Comparison of ENCODE assay signal across 28 cellular contexts in the genomic region with DNA sequence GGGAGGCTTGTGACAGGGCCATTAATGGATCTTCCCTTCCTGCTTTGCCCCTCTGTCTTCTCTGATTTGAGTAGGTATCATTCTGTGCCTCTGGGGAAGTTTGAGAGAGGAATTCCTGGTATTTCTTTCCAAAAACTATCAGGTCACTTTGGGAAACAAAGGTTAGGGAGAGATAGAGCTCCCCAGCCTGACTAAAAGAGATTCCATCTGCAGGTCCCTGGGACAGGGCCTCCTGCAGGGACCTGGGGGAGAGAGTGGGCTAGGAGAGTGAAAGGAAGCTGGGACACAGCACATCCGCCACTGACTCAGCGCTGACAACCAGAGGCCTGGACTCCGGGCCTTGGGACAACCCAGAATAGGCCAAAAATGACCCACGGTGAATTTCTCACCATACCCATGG.
"Had no signal": no experiment of that assay in that cellular context is flagged by ENCODE, and none has a peak within 500 bp of the region (broad histone marks: within the 10 kb centered on the region; RNA-seq: fewer than 3 reads in every experiment).

No MANE protein-coding gene starts in this region.

- H3K36me3 ChIP-seq: breast epithelium, lower lobe of right lung, neural progenitor cell, sigmoid colon, thoracic aorta, upper lobe of left lung had no signal

- H3K9me3 ChIP-seq: breast epithelium, lower lobe of right lung, sigmoid colon, thoracic aorta, upper lobe of left lung had no signal

- H3K36me3 Mint-ChIP-seq: activated naive CD8-positive, alpha-beta T cell treated with anti-CD3 and anti-CD28 coated beads for 36 hours; naive thymus-derived CD4-positive, alpha-beta T cell; neural progenitor cell had no signal

- H3K9ac ChIP-seq: neural progenitor cell had no signal

- DNase-seq: activated B cell treated with CpG ODN at 0.5 μM for 24 hours; activated CD4-positive, alpha-beta T cell treated with anti-CD3 and anti-CD28 coated beads for 4 hours; activated CD4-positive, alpha-beta T cell treated with anti-CD3 and anti-CD28 coated beads, Interleukin-2, amount 50 U/mL, for 48 hours; activated CD8-positive, alpha-beta memory T cell treated with anti-CD3 and anti-CD28 coated beads, Interleukin-2, amount 50 U/mL, for 48 hours; activated naive CD4-positive, alpha-beta T cell treated with Interleukin-2 at 50 U/mL for 16 hours; activated naive CD8-positive, alpha-beta T cell treated with anti-CD3 and anti-CD28 coated beads for 36 hours; activated T-cell treated with anti-CD3 and anti-CD28 coated beads, Interleukin-2, amount 50 U/mL, for 48 hours; amniotic stem cell; effector memory CD8-positive, alpha-beta T cell; foreskin melanocyte; hippocampal formation; lower lobe of right lung; naive thymus-derived CD4-positive, alpha-beta T cell; retina; sigmoid colon; stimulated activated CD4-positive, alpha-beta T cell treated with anti-CD3 and anti-CD28 coated beads, Interleukin-15, amount 100 ng/mL, for 24 hours; stimulated activated CD4-positive, alpha-beta T cell treated with anti-CD3 and anti-CD28 coated beads, Interleukin-2, amount 100 ng/mL, for 48 hours; stimulated activated naive CD4-positive, alpha-beta T cell treated with Interleukin-2 at 50 U/mL for 16 hours; T1000; upper lobe of left lung had no signal

- H3K27ac Mint-ChIP-seq: activated B cell treated with CpG ODN at 0.5 μM for 24 hours; activated naive CD8-positive, alpha-beta T cell treated with anti-CD3 and anti-CD28 coated beads for 36 hours; effector memory CD8-positive, alpha-beta T cell; naive thymus-derived CD4-positive, alpha-beta T cell; neural progenitor cell; progenitor cell of endocrine pancreas; T-helper 1 cell treated with Interleukin-12 subunit alpha and Interleukin-12 subunit beta and Interleukin-4 antibody, amounts not matched to agents 30 μg/mL and 1 μg/mL, for 36 hours had no signal

- ATAC-seq: effector memory CD8-positive, alpha-beta T cell; esophagus mucosa; lower lobe of right lung; naive thymus-derived CD4-positive, alpha-beta T cell had no signal

- H2AFZ ChIP-seq: neural progenitor cell had no signal

- H3K4me3 Mint-ChIP-seq: activated B cell treated with CpG ODN at 0.5 μM for 24 hours; activated naive CD8-positive, alpha-beta T cell treated with anti-CD3 and anti-CD28 coated beads for 36 hours; central memory CD8-positive, alpha-beta T cell; effector memory CD8-positive, alpha-beta T cell; naive thymus-derived CD4-positive, alpha-beta T cell; neural progenitor cell; T-helper 1 cell treated with Interleukin-12 subunit alpha and Interleukin-12 subunit beta and Interleukin-4 antibody, amounts not matched to agents 30 μg/mL and 1 μg/mL, for 36 hours had no signal

- H3K4me3 ChIP-seq: breast epithelium, lower lobe of right lung, neural progenitor cell, sigmoid colon, smooth muscle cell, thoracic aorta, upper lobe of left lung had no signal

- H3K4me1 ChIP-seq: breast epithelium had no signal

- H3K4me2 ChIP-seq: neural progenitor cell, smooth muscle cell had no signal

- H3K9me3 Mint-ChIP-seq: activated B cell treated with CpG ODN at 0.5 μM for 24 hours; activated naive CD8-positive, alpha-beta T cell treated with anti-CD3 and anti-CD28 coated beads for 36 hours; central memory CD8-positive, alpha-beta T cell; effector memory CD8-positive, alpha-beta T cell; neural progenitor cell; T-helper 1 cell treated with Interleukin-12 subunit alpha and Interleukin-12 subunit beta and Interleukin-4 antibody, amounts not matched to agents 30 μg/mL and 1 μg/mL, for 36 hours had no signal

- H3K27ac ChIP-seq: breast epithelium, lower lobe of right lung, neural progenitor cell, sigmoid colon, thoracic aorta, upper lobe of left lung had no signal
